ENCODE assay signal across 26 cellular contexts in the genomic region with DNA sequence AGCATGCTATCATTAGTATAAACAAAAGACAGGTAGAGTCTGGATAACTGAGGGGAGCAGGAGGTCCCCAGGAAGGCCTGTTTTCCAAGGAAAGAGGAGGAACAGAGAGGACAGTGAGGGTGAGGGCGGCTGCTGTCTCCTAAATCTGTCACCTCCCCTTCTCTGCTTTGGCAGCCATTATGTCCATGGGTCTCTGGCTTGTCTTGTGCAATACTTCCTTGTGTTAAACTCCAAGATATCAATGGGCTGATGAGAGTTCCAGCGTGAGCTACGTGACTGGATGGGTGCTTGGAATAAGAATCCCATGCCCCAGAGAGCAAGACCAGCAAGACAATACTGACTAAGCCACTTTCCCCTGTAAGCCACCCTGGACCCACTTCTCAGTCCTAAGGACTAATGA.
"Had no signal": no experiment of that assay in that cellular context is flagged by ENCODE, and none has a peak within 500 bp of the region (broad histone marks: within the 10 kb centered on the region; RNA-seq: fewer than 3 reads in every experiment).

No MANE protein-coding gene starts in this region.

- H3K27me3 Mint-ChIP-seq: activated B cell treated with CpG ODN at 0.5 μM for 24 hours had no signal

- H3K4me3 ChIP-seq: dorsolateral prefrontal cortex had no signal

- ATAC-seq: activated CD4-positive, CD25-positive, alpha-beta regulatory T cell treated with anti-CD3 and anti-CD28 coated beads, Interleukin-2, amount 50 U/mL, for 24 hours; activated CD8-positive, alpha-beta T cell treated with anti-CD3 and anti-CD28 coated beads for 36 hours; activated T-cell treated with anti-CD3 and anti-CD28 coated beads, Interleukin-2, amount 50 U/mL, for 4 hours; esophagus mucosa had no signal

- H3K9me3 Mint-ChIP-seq: activated B cell treated with CpG ODN at 0.5 μM for 24 hours; activated CD8-positive, alpha-beta T cell treated with anti-CD3 and anti-CD28 coated beads for 36 hours; activated T-cell treated with anti-CD3 and anti-CD28 coated beads, Interleukin-2, amount 50 U/mL, for 4 hours; activated T-helper 17 cell treated with anti-CD3 and anti-CD28 coated beads, Interleukin-2, amount 50 U/mL, for 72 hours; endodermal cell had no signal

- H3K4me1 Mint-ChIP-seq: activated T-helper 17 cell treated with anti-CD3 and anti-CD28 coated beads, Interleukin-2, amount 50 U/mL, for 72 hours had no signal

- DNase-seq: activated B cell treated with CpG ODN at 0.5 μM for 24 hours; activated CD4-positive, alpha-beta T cell treated with anti-CD3 and anti-CD28 coated beads for 48 hours; activated CD4-positive, alpha-beta T cell treated with anti-CD3 and anti-CD28 coated beads, Interleukin-2, amount 50 U/mL, for 1 hour; activated CD4-positive, alpha-beta T cell treated with anti-CD3 and anti-CD28 coated beads, Interleukin-2, amount 50 U/mL, for 48 hours; activated CD8-positive, alpha-beta memory T cell treated with anti-CD3 and anti-CD28 coated beads for 24 hours; activated CD8-positive, alpha-beta T cell treated with anti-CD3 and anti-CD28 coated beads for 36 hours; activated effector memory CD4-positive, alpha-beta T cell treated with Interleukin-2 at 50 U/mL for 16 hours; activated gamma-delta T cell treated with Interleukin-2 at 50 U/mL for 16 hours; activated naive CD4-positive, alpha-beta T cell treated with anti-CD3 and anti-CD28 coated beads, Interleukin-2, amount 50 U/mL, for 16 hours; activated naive CD4-positive, alpha-beta T cell treated with Interleukin-2 at 50 U/mL for 16 hours; activated T-cell treated with anti-CD3 and anti-CD28 coated beads, Interleukin-2, amount 50 U/mL, for 4 hours; amniotic stem cell; anterior cingulate cortex; caudate nucleus; dorsolateral prefrontal cortex; effector memory CD4-positive, alpha-beta T cell; endodermal cell; foreskin fibroblast; head of caudate nucleus; hippocampal formation; T-helper 2 cell; WERI-Rb-1 had no signal

- H3K27me3 ChIP-seq: dorsolateral prefrontal cortex had no signal

- H3K36me3 Mint-ChIP-seq: activated naive CD8-positive, alpha-beta T cell had no signal

- H3K27ac ChIP-seq: dorsolateral prefrontal cortex, WERI-Rb-1 had no signal

- H3K36me3 ChIP-seq: WERI-Rb-1 had no signal

- H3K4me3 Mint-ChIP-seq: activated B cell treated with CpG ODN at 0.5 μM for 24 hours; activated CD8-positive, alpha-beta T cell treated with anti-CD3 and anti-CD28 coated beads for 36 hours; activated naive CD8-positive, alpha-beta T cell; activated T-cell treated with anti-CD3 and anti-CD28 coated beads, Interleukin-2, amount 50 U/mL, for 4 hours; activated T-helper 17 cell treated with anti-CD3 and anti-CD28 coated beads, Interleukin-2, amount 50 U/mL, for 72 hours; endodermal cell had no signal

- H3K27ac Mint-ChIP-seq: activated B cell treated with CpG ODN at 0.5 μM for 24 hours; activated CD8-positive, alpha-beta T cell treated with anti-CD3 and anti-CD28 coated beads for 36 hours; activated naive CD8-positive, alpha-beta T cell; activated T-helper 17 cell treated with anti-CD3 and anti-CD28 coated beads, Interleukin-2, amount 50 U/mL, for 72 hours; endodermal cell had no signal
